In the genomic region with DNA sequence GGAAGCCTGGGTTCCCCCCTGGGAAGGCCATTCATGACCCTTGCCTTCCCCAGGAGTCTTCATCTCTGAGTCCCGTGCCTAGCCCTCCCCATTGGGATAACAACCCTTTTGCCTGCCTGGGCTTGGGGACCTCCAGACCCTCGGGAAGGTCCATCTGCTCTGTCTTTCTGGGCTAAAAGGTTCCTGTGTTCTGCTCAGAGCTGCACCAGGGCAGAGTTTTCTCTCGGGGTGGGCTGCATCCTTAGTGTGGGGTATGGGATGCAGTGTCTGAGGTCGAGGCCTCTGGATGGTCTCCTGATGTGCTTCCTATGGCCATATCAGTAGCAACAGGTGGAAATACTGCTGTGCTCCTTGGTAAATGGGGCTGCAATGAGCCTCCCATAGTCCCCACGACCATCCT, we compare ENCODE assay signal across 32 cellular contexts. TPM values are rescaled to one million over a fixed set of nuclear protein-coding genes. Genes with fewer than 3 reads are reported as not detected.
DNase-seq lines count a peak whose midpoint lies in the region; ATAC-seq and TF ChIP-seq lines count a peak whose summit lies in the region.
"Had no signal": no experiment of that assay in that cellular context is flagged by ENCODE, and none has a peak within 500 bp of the region (broad histone marks: within the 10 kb centered on the region; RNA-seq: fewer than 3 reads in every experiment).

No MANE protein-coding gene starts in this region.

- ATAC-seq in upper lobe of right lung (no peak), HG03432 (IDR thresholded peaks at IDR 0.05; ENCODE audit: unreplicated experiment) (no peak)
- ATAC-seq: GM23338, Panc1 had no signal

- peak; percentile 13 for DNase-seq in activated naive CD4-positive, alpha-beta T cell treated with anti-CD3 and anti-CD28 coated beads, Interleukin-2, amount 10 ng/mL, durations not matched to agents 7 days and 5 days
- DNase-seq in activated naive CD4-positive, alpha-beta T cell (lab: John Stamatoyannopoulos, UW): no peak
- DNase-seq in mesenteric fat pad (ENCODE audit: low spot score) (peak; percentile 71), spleen (peak; percentile 29), upper lobe of right lung (peak; percentile 31), GM19240 (ENCODE audit: insufficient read length, low spot score) (no peak), hippocampal formation (lab: John Stamatoyannopoulos, UW) (no peak)
- DNase-seq: 8988T; ACHN; BE2C; Calu3; CD8-positive, alpha-beta memory T cell; DMS79 treated with DMSO at 0.1 percent for 48 hours; GF-D8; H9; HFFc6; MM.1S; NCI-H1694; NCI-H2029 treated with DMSO at 0.1 percent for 48 hours; NCI-H2171; NCI-H510A; NCI-H69; SHP77 had no signal

- H3K4me3 ChIP-seq in spleen: no peak overlapping the region
- no peak overlapping the region for H3K4me3 ChIP-seq in upper lobe of right lung
- H3K4me3 ChIP-seq: GM23338 had no signal

- H3K4me1 ChIP-seq in spleen: peaks cover 0 to 12% (median 10%) of the 10 kb centered on the region in 6 donors
- peaks cover 13% of the 10 kb centered on the region for H3K4me1 ChIP-seq in upper lobe of right lung
- H3K4me1 ChIP-seq: BE2C had no signal

- H3K36me3 ChIP-seq in spleen: no peaks in the 10 kb centered on the region
- no peaks in the 10 kb centered on the region for H3K36me3 ChIP-seq in upper lobe of right lung
- H3K36me3 ChIP-seq: BE2C had no signal

- CTCF ChIA-PET in activated naive CD4-positive, alpha-beta T cell treated with anti-CD3 and anti-CD28 coated beads, Interleukin-2, amount 10 ng/mL, durations not matched to agents 7 days and 5 days (lab: Charles Lee): interaction anchor here (1.6 kb wide), 1 partner anchor 110 kb away, joined by 7 read pairs; no protein-coding TSS in a partner anchor

- peaks cover 51% of the 10 kb centered on the region for H3K27me3 Mint-ChIP-seq in activated naive CD4-positive, alpha-beta T cell treated with anti-CD3 and anti-CD28 coated beads, Interleukin-2, amount 10 ng/mL, durations not matched to agents 7 days and 5 days

- H3K27me3 ChIP-seq in spleen (replicated peaks in 1 of 7): peaks cover 0 to 25% (median 0%) of the 10 kb centered on the region in 7 donors
- no peaks in the 10 kb centered on the region for H3K27me3 ChIP-seq in upper lobe of right lung
- H3K27me3 ChIP-seq: BE2C had no signal

- H3K4me1 Mint-ChIP-seq in activated naive CD4-positive, alpha-beta T cell treated with anti-CD3 and anti-CD28 coated beads, Interleukin-2, amount 10 ng/mL, durations not matched to agents 7 days and 5 days: peaks cover 8% of the 10 kb centered on the region
- H3K4me1 Mint-ChIP-seq: CD14-positive monocyte, GM23338 had no signal

- no peaks in the 10 kb centered on the region for H3K36me3 Mint-ChIP-seq in activated naive CD4-positive, alpha-beta T cell treated with anti-CD3 and anti-CD28 coated beads, Interleukin-2, amount 10 ng/mL, durations not matched to agents 7 days and 5 days
- H3K36me3 Mint-ChIP-seq: CD14-positive monocyte; CD8-positive, alpha-beta memory T cell; IgD-negative memory B cell had no signal

- TF ChIP-seq CTCF in spleen (IDR thresholded peaks at IDR 0.05 in 8 of 11, conservative IDR thresholded peaks at IDR 0.05 in 3 of 11): no peak
- no peak for TF ChIP-seq CTCF in upper lobe of right lung (IDR thresholded peaks at IDR 0.05)

- H3K9me3 ChIP-seq in spleen (no peaks in the 10 kb centered on the region), upper lobe of right lung (no peaks in the 10 kb centered on the region)
- H3K9me3 ChIP-seq: BE2C had no signal

- WGBS in spleen, 5 donors: 60 to 82% (median 74%) methylated on average over 3 to 5 of the region's 5 CpGs

- H3K27ac Mint-ChIP-seq in activated naive CD4-positive, alpha-beta T cell treated with anti-CD3 and anti-CD28 coated beads, Interleukin-2, amount 10 ng/mL, durations not matched to agents 7 days and 5 days: no peak overlapping the region
- H3K27ac Mint-ChIP-seq: CD8-positive, alpha-beta memory T cell; GM23338; HFFc6 had no signal

- TF ChIP-seq POLR2A in spleen (IDR thresholded peaks at IDR 0.05): no peak

- H3K27ac ChIP-seq in spleen (no peak overlapping the region), upper lobe of right lung (no peak overlapping the region)
- H3K27ac ChIP-seq: KMS-11, RWPE1 had no signal

- intact Hi-C loops in spleen (cut with DNase I; ENCODE audit: low total_unique reads): no loop called here
- intact Hi-C loops in upper lobe of right lung (cut with DNase I): loop anchor here (5.0 kb wide), 1 partner anchor 65 kb away; a partner anchor contains a TSS

- H3K9me3 Mint-ChIP-seq in activated naive CD4-positive, alpha-beta T cell treated with anti-CD3 and anti-CD28 coated beads, Interleukin-2, amount 10 ng/mL, durations not matched to agents 7 days and 5 days: no peaks in the 10 kb centered on the region
- H3K9me3 Mint-ChIP-seq: CD8-positive, alpha-beta memory T cell; GM23338; H9; HFFc6 had no signal

- no peak overlapping the region for H3K4me3 Mint-ChIP-seq in activated naive CD4-positive, alpha-beta T cell treated with anti-CD3 and anti-CD28 coated beads, Interleukin-2, amount 10 ng/mL, durations not matched to agents 7 days and 5 days
- H3K4me3 Mint-ChIP-seq: CD14-positive monocyte; CD8-positive, alpha-beta memory T cell; GM23338; H9; HFFc6 had no signal

RNA-seq across cellular contexts. Expression of a gene that starts 22.9 kb away (rescaled TPM):
- total RNA-seq in mesenteric fat pad (1.8 TPM), spleen (10 to 100 TPM in 6 of 7 donors, 1 to 10 TPM in 1; 9.6 to 53.1 (median 29.1) TPM), upper lobe of right lung (104 TPM)
- polyA plus RNA-seq in spleen: 10 to 100 TPM in 1 of 3 donors, 1 to 10 TPM in 2; 4.7 to 19.1 (median 7.0) TPM
- total RNA-seq: HFFc6 had no signal

RNA-seq across cellular contexts. Expression of a gene that starts 51.2 kb away (rescaled TPM):
- total RNA-seq in mesenteric fat pad (not detected), spleen (1 to 10 TPM in 5 of 7 donors, under 1 TPM in 2; 0.51 to 6.9 (median 1.9) TPM), upper lobe of right lung (3.8 TPM)
- polyA plus RNA-seq in spleen: 1 to 10 TPM; 1.0 to 1.9 (median 1.6) TPM
- total RNA-seq: GM23338, H9, HFFc6, OCI-LY7, SK-MEL-5 had no signal
- polyA plus RNA-seq: CD8-positive, alpha-beta memory T cell had no signal

Comparison
In these comparisons a context has a peak if more than half of its experiments do, and no peak if none do; other contexts are left out.
1. DNase-seq: peak in activated naive CD4-positive, alpha-beta T cell treated with anti-CD3 and anti-CD28 coated beads, Interleukin-2, amount 10 ng/mL, durations not matched to agents 7 days and 5 days (single experiment), mesenteric fat pad (single experiment), spleen (single experiment) and upper lobe of right lung (single experiment); none in activated naive CD4-positive, alpha-beta T cell (0 of 4), GM19240 (single experiment) and hippocampal formation (0 of 2).